In genomic region chr18:79379251-79379905, GRCh38 we compare ENCODE assay signal across 15 cellular contexts. TPM values are rescaled to one million over a fixed set of nuclear protein-coding genes. Genes with fewer than 3 reads are reported as not detected.
A peak's percentile ranks its signal among the peaks of the same experiment; 100 is the strongest.
DNase-seq lines count a peak whose midpoint lies in the region; ATAC-seq, FAIRE-seq and TF ChIP-seq lines count a peak whose summit lies in the region.
"Had no signal": no experiment of that assay in that cellular context is flagged by ENCODE, and none has a peak within 500 bp of the region (broad histone marks: within the 10 kb centered on the region; RNA-seq: fewer than 3 reads in every experiment).

No MANE protein-coding gene starts in this region.

- H3K9me3 Mint-ChIP-seq in CD8-positive, alpha-beta T cell, result no peaks in the 10 kb centered on the region
- H3K9me3 Mint-ChIP-seq in astrocyte (ENCODE audit: unreplicated experiment), result no peaks in the 10 kb centered on the region
- H3K9me3 Mint-ChIP-seq in nephron, result no peaks in the 10 kb centered on the region
- H3K9me3 Mint-ChIP-seq: H9, T-cell had no signal

- H3K4me3 Mint-ChIP-seq in CD8-positive, alpha-beta T cell, result no peak overlapping the region
- H3K4me3 Mint-ChIP-seq in astrocyte (ENCODE audit: unreplicated experiment) (no peak overlapping the region), nephron (no peak overlapping the region)
- H3K4me3 Mint-ChIP-seq: T-cell had no signal

- intact Hi-C loops in CD8-positive, alpha-beta T cell (cut with DNase I, micrococcal nuclease), result loop anchor here (1.0 to 5.0 kb wide), 3 partner anchors 149 to 778 kb away; no protein-coding TSS in a partner anchor
- intact Hi-C loops in HCT116 (cut with micrococcal nuclease), result loop anchor here (1.0 to 5.0 kb wide), 2 partner anchors 265 to 588 kb away; no protein-coding TSS in a partner anchor

- ATAC-seq in CD8-positive, alpha-beta T cell, result peak; percentile 13
- ATAC-seq in HCT116, result no peak; the same call in 1 of the 2 replicates

- no peak for FAIRE-seq in astrocyte (lab: Jason Lieb, UNC)
- FAIRE-seq: colon had no signal

- peaks cover 7% of the 10 kb centered on the region for H3K4me1 ChIP-seq in CD8-positive, alpha-beta T cell (ENCODE audit: insufficient read depth, low read length)
- H3K4me1 ChIP-seq in HCT116 (ENCODE audit: control insufficient read depth in 1 of 2, insufficient read depth in 2 of 2, low read length in 2 of 2), result peaks cover 0 to 5% of the 10 kb centered on the region in 2 experiments; a peak in 1 of 4 replicates
- H3K4me1 ChIP-seq in astrocyte (ENCODE audit: insufficient read depth, low read length), result peaks cover 3% of the 10 kb centered on the region

- no peaks in the 10 kb centered on the region for H3K27me3 Mint-ChIP-seq in CD8-positive, alpha-beta T cell (ENCODE audit: low read depth)
- H3K27me3 Mint-ChIP-seq in astrocyte (ENCODE audit: low read depth, unreplicated experiment) (peaks cover 5% of the 10 kb centered on the region), nephron (ENCODE audit: low read depth) (peaks cover 3% of the 10 kb centered on the region)
- H3K27me3 Mint-ChIP-seq: T-cell had no signal

- H4K20me1 ChIP-seq in HCT116 (ENCODE audit: insufficient read depth), result no peaks in the 10 kb centered on the region
- H4K20me1 ChIP-seq in astrocyte (ENCODE audit: insufficient read depth, low read length), result peaks cover 8% of the 10 kb centered on the region

- no peak overlapping the region for H3K4me3 ChIP-seq in CD8-positive, alpha-beta T cell (ENCODE audit: low read depth, low read length)
- H3K4me3 ChIP-seq in HCT116 (replicated peaks in 1 of 2; ENCODE audit: low read depth in 1 of 2, low read length in 2 of 2) (no peak overlapping the region), astrocyte (ENCODE audit: insufficient read depth, low read depth, low read length) (no peak overlapping the region)
- H3K4me3 ChIP-seq: upper lobe of right lung had no signal

- H3K27ac Mint-ChIP-seq in CD8-positive, alpha-beta T cell, result no peak overlapping the region
- H3K27ac Mint-ChIP-seq in astrocyte (ENCODE audit: unreplicated experiment) (no peak overlapping the region), nephron (no peak overlapping the region)
- H3K27ac Mint-ChIP-seq: T-cell had no signal

- H3K4me2 ChIP-seq in HCT116 (ENCODE audit: low read length), result peak overlapping the region; percentile 50
- H3K4me2 ChIP-seq in astrocyte (ENCODE audit: low read length), result peak overlapping the region; percentile 44

- BruUV-seq in HCT116 (replicated peaks; lab: Mats Ljungman, UMichigan), result no TSS peak

- H3K36me3 ChIP-seq in CD8-positive, alpha-beta T cell (ENCODE audit: insufficient read depth, low read length), result peaks cover 4% of the 10 kb centered on the region
- H3K36me3 ChIP-seq in HCT116 (ENCODE audit: control insufficient read depth in 1 of 2, insufficient read depth in 2 of 2, low read length in 2 of 2), result no peaks in the 10 kb centered on the region; a peak in 1 of 4 replicates
- no peaks in the 10 kb centered on the region for H3K36me3 ChIP-seq in astrocyte (ENCODE audit: insufficient read depth, low read length)

- no peak for TF ChIP-seq RAD21 in HCT116 (IDR thresholded peaks at IDR 0.05; ENCODE audit: low read depth)

- peaks cover 37% of the 10 kb centered on the region for H3K36me3 Mint-ChIP-seq in CD8-positive, alpha-beta T cell
- peaks cover 3% of the 10 kb centered on the region for H3K36me3 Mint-ChIP-seq in astrocyte (ENCODE audit: low read depth, unreplicated experiment)
- H3K36me3 Mint-ChIP-seq in nephron (ENCODE audit: low read depth), result peaks cover 26% of the 10 kb centered on the region

- DNase-seq in CD8-positive, alpha-beta T cell, result no peak
- DNase-seq in HCT116 (ENCODE audit: low read depth, low spot score), result no peak
- DNase-seq in astrocyte (ENCODE audit: low read depth), result no peak
- DNase-seq in stimulated activated CD4-positive, alpha-beta T cell treated with anti-CD3 and anti-CD28 coated beads, Interleukin-2, amount 100 ng/mL, for 48 hours, result no peak
- no peak for DNase-seq in GM10266 (ENCODE audit: extremely low spot score)
- DNase-seq in NCI-H82 treated with DMSO at 0.1 percent for 48 hours (lab: John Stamatoyannopoulos, UW; ENCODE audit: unreplicated experiment), result no peak
- DNase-seq in epidermal melanocyte (ENCODE audit: insufficient read length, low spot score), result no peak
- DNase-seq: amniotic stem cell, COR-L47 had no signal

- H3K27me3 ChIP-seq in CD8-positive, alpha-beta T cell (ENCODE audit: insufficient read depth, low read length), result no peaks in the 10 kb centered on the region
- H3K27me3 ChIP-seq in HCT116 (ENCODE audit: insufficient read depth, low read length) (no peaks in the 10 kb centered on the region), astrocyte (ENCODE audit: insufficient read depth, low read length) (peaks cover 3% of the 10 kb centered on the region)
- H3K27me3 ChIP-seq: upper lobe of right lung had no signal

- no peaks in the 10 kb centered on the region for H3K9me3 ChIP-seq in CD8-positive, alpha-beta T cell (ENCODE audit: low read length)
- H3K9me3 ChIP-seq in HCT116 (ENCODE audit: control insufficient read depth in 1 of 2, insufficient read depth in 1 of 2, low read depth in 1 of 2, low read length in 2 of 2), result no peaks in the 10 kb centered on the region
- H3K9me3 ChIP-seq in astrocyte (ENCODE audit: insufficient read depth, low read depth, low read length), result no peaks in the 10 kb centered on the region
- H3K9me3 ChIP-seq: upper lobe of right lung had no signal

- H3K9me2 ChIP-seq in HCT116 (ENCODE audit: insufficient read depth), result no peaks in the 10 kb centered on the region

- H3K9ac ChIP-seq in HCT116 (ENCODE audit: low read length) (no peak overlapping the region), astrocyte (ENCODE audit: low read length) (no peak overlapping the region)

- TF ChIP-seq POLR2A in HCT116 (IDR thresholded peaks at IDR 0.05; ENCODE audit: borderline replicate concordance, extremely low read depth, insufficient read depth, insufficient read length), result no peak

- H2AFZ ChIP-seq in HCT116 (ENCODE audit: low read depth, low read length, poor library complexity, severe bottlenecking) (no peak overlapping the region), astrocyte (ENCODE audit: low read depth, low read length) (no peak overlapping the region)

- H3K27ac ChIP-seq in CD8-positive, alpha-beta T cell (ENCODE audit: low read depth, low read length), result no peak overlapping the region
- H3K27ac ChIP-seq in HCT116 (ENCODE audit: low read depth, low read length) (no peak overlapping the region), astrocyte (ENCODE audit: low read depth, low read length) (no peak overlapping the region)
- H3K27ac ChIP-seq: HL-60, upper lobe of right lung had no signal

- no peaks in the 10 kb centered on the region for H3K79me2 ChIP-seq in HCT116 (ENCODE audit: insufficient read depth, low read length)
- no peaks in the 10 kb centered on the region for H3K79me2 ChIP-seq in astrocyte (ENCODE audit: insufficient read depth, low read length)

- peaks cover 7% of the 10 kb centered on the region for H3K4me1 Mint-ChIP-seq in CD8-positive, alpha-beta T cell (ENCODE audit: low read depth)
- H3K4me1 Mint-ChIP-seq in astrocyte (ENCODE audit: low read depth, unreplicated experiment) (no peaks in the 10 kb centered on the region), nephron (peaks cover 18% of the 10 kb centered on the region)

- POLR2A ChIA-PET in CD8-positive, alpha-beta T cell (lab: Charles Lee), result no interaction called here
- POLR2A ChIA-PET in HCT116 (lab: Charles Lee), result no interaction called here

- TF ChIP-seq CTCF in CD8-positive, alpha-beta T cell (IDR thresholded peaks at IDR 0.05), result no peak
- TF ChIP-seq CTCF in HCT116 (IDR thresholded peaks at IDR 0.05 in 2 of 3, conservative IDR thresholded peaks at IDR 0.05 in 1 of 3; ENCODE audit: borderline replicate concordance in 1 of 3, insufficient read depth in 1 of 3, low read depth in 2 of 3, low read length in 2 of 3), result no peak
- TF ChIP-seq CTCF in astrocyte (IDR thresholded peaks at IDR 0.05; ENCODE audit: insufficient read depth, low read depth, low read length), result no peak
- peak in 2 of 3 experiments; percentile 6 to 7 for TF ChIP-seq CTCF in nephron (IDR thresholded peaks at IDR 0.05; ENCODE audit: unreplicated experiment in 3 of 3)
- no peak for TF ChIP-seq CTCF in GM10266 (IDR thresholded peaks at IDR 0.05; ENCODE audit: control insufficient read depth, insufficient read depth, low read depth, missing control alignments)

- RAD21 ChIA-PET in HCT116 (lab: Charles Lee; ENCODE audit: low non-redundant PET in 1 of 2, low total read pairs in 2 of 2, uncharacterized antibody in 2 of 2, unreplicated experiment in 2 of 2), result no interaction called here

- CTCF ChIA-PET in CD8-positive, alpha-beta T cell (lab: Charles Lee), result interaction anchor here (0.7 to 12.3 kb wide), 30 partner anchors 9 to 324 kb away, joined by 3 to 223 read pairs (median 4); no protein-coding TSS in a partner anchor
- CTCF ChIA-PET in HCT116 (lab: Charles Lee), result interaction anchor here (0.7 to 1.0 kb wide), 2 partner anchors 14 to 776 kb away, joined by 3 read pairs; no protein-coding TSS in a partner anchor

TF ChIP-seq in HCT116, 20 proteins besides CTCF, POLR2A, EP300 and RAD21:
- TF ChIP-seq EGR1 (IDR thresholded peaks at IDR 0.05; ENCODE audit: low read depth) (no peak), ZBTB33 (IDR thresholded peaks at IDR 0.05; ENCODE audit: extremely low read depth, insufficient replicate concordance, low read length) (no peak), SRF (IDR thresholded peaks at IDR 0.05; ENCODE audit: low read depth) (no peak), POLR2AphosphoS5 (IDR thresholded peaks at IDR 0.05; ENCODE audit: low read depth, low read length) (no peak; the same call in 1 of the 2 replicates), CEBPB (IDR thresholded peaks at IDR 0.05; ENCODE audit: low read depth) (no peak)
- TF ChIP-seq, protein P1, sequence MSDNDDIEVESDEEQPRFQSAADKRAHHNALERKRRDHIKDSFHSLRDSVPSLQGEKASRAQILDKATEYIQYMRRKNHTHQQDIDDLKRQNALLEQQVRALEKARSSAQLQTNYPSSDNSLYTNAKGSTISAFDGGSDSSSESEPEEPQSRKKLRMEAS (IDR thresholded peaks at IDR 0.05), result no peak

RNA-seq across cellular contexts. Expression of gene NFATC1, which starts 16.4 kb away (rescaled TPM):
- 10 to 100 TPM; 91.1 to 93.7 TPM for total RNA-seq in CD8-positive, alpha-beta T cell
- total RNA-seq in HCT116 (2021; ENCODE audit: unreplicated experiment), result 20.8 TPM
- 13.5 and 14.8 TPM in 2 replicates for polyA plus RNA-seq in HCT116 (2012)
- 10.6 and 11.0 TPM in 2 replicates for total RNA-seq in astrocyte

Comparison
In these comparisons a context has a peak if more than half of its experiments do, and no peak if none do; other contexts are left out.
1. CTCF ChIP-seq: peak in nephron (2 of 3); none in CD8-positive, alpha-beta T cell (single experiment), HCT116 (0 of 3), astrocyte (single experiment) and GM10266 (single experiment).